In the genomic region with DNA sequence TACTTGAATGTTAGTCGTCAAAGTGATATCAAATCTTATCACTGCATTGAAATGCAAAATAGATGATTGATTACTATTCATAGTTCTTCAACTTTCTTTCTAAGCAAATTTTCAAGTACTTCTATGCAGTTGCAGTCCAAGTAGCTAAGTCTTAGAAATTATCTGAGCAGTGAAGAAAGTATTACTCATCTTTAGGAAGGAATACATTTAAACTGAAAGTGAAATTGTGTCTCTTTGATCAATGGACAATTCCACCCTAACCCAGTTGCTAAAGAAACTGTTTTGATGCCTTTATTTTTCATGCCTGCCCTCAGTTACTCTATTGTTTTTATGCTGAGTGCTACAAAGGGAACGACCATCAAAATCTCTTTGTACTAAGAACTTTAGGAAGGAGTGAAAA, we compare ENCODE assay signal across 21 cellular contexts.
DNase-seq lines count a peak whose midpoint lies in the region; ATAC-seq and TF ChIP-seq lines count a peak whose summit lies in the region.
"Had no signal": no experiment of that assay in that cellular context is flagged by ENCODE, and none has a peak within 500 bp of the region (broad histone marks: within the 10 kb centered on the region; RNA-seq: fewer than 3 reads in every experiment).

No MANE protein-coding gene starts in this region.

- ATAC-seq in GM18511 (IDR thresholded peaks at IDR 0.05; ENCODE audit: unreplicated experiment) (peak; percentile 59), left colon (no peak)
- ATAC-seq: gastrocnemius medialis, HCT116 had no signal

- TF ChIP-seq CTCF in cardiac fibroblast (IDR thresholded peaks at IDR 0.05; ENCODE audit: low read depth, low read length) = no peak
- no peak for TF ChIP-seq CTCF in testis (IDR thresholded peaks at IDR 0.05)

- no peak overlapping the region for H2BK120ac ChIP-seq in mesenchymal stem cell (ENCODE audit: low read depth, low read length)

- TF ChIP-seq POLR2A in testis (IDR thresholded peaks at IDR 0.05) = no peak

- H3K9ac ChIP-seq in mesenchymal stem cell (ENCODE audit: low read length) = peak overlapping the region; percentile 28

- H3K9me3 ChIP-seq in mesenchymal stem cell (ENCODE audit: control insufficient read depth, low read length) (no peaks in the 10 kb centered on the region), testis (no peaks in the 10 kb centered on the region)
- H3K9me3 ChIP-seq: BE2C, gastrocnemius medialis, uterus had no signal

- H3K18ac ChIP-seq in mesenchymal stem cell (ENCODE audit: low read depth in 1 of 2, low read length in 2 of 2) = no peak overlapping the region

- H2AFZ ChIP-seq in mesenchymal stem cell (ENCODE audit: low read depth, low read length) = no peak overlapping the region

- H3K27me3 ChIP-seq in mesenchymal stem cell (ENCODE audit: control insufficient read depth in 1 of 2, insufficient read depth in 1 of 2, low read length in 2 of 2) (no peaks in the 10 kb centered on the region), testis (no peaks in the 10 kb centered on the region)
- H3K27me3 ChIP-seq: BE2C, gastrocnemius medialis, stomach, uterus had no signal

- H3K79me1 ChIP-seq in mesenchymal stem cell (replicated peaks; ENCODE audit: low read length, poor library complexity, severe bottlenecking) = no peaks in the 10 kb centered on the region

- H3K27ac ChIP-seq in mesenchymal stem cell (ENCODE audit: low read length, poor library complexity, severe bottlenecking) (no peak overlapping the region), testis (no peak overlapping the region)
- H3K27ac ChIP-seq: gastrocnemius medialis, HL-60, stomach, uterus had no signal

- no peak overlapping the region for H2BK15ac ChIP-seq in mesenchymal stem cell (ENCODE audit: low read depth, poor library complexity, severe bottlenecking)

- no peak overlapping the region for H3K23ac ChIP-seq in mesenchymal stem cell (ENCODE audit: low read length in 2 of 2)

- no peak overlapping the region for H2BK12ac ChIP-seq in mesenchymal stem cell (ENCODE audit: low read length in 2 of 2)

- H2BK5ac ChIP-seq in mesenchymal stem cell (ENCODE audit: low read depth, low read length, poor library complexity, severe bottlenecking) = no peak overlapping the region

- no peak overlapping the region for H3K4ac ChIP-seq in mesenchymal stem cell (ENCODE audit: low read depth in 1 of 2, low read length in 2 of 2)

- H3K36me3 ChIP-seq in mesenchymal stem cell (ENCODE audit: control insufficient read depth in 1 of 2, insufficient read depth in 2 of 2, low read depth in 1 of 2, low read length in 2 of 2) (no peaks in the 10 kb centered on the region), testis (ENCODE audit: low read depth, missing control alignments) (no peaks in the 10 kb centered on the region)
- H3K36me3 ChIP-seq: BE2C, gastrocnemius medialis, stomach, uterus had no signal

- no peak overlapping the region for H3K4me3 ChIP-seq in cardiac fibroblast (replicated peaks in 1 of 2; ENCODE audit: low read depth in 2 of 2, low read length in 2 of 2)
- peak overlapping the region in 1 of 2 experiments; percentile 36 for H3K4me3 ChIP-seq in mesenchymal stem cell (ENCODE audit: insufficient read depth in 1 of 2, low read depth in 1 of 2, low read length in 2 of 2)
- no peak overlapping the region for H3K4me3 ChIP-seq in testis
- H3K4me3 ChIP-seq: gastrocnemius medialis, stomach, uterus had no signal

- H3K14ac ChIP-seq in mesenchymal stem cell (ENCODE audit: low read length in 2 of 2) = no peak overlapping the region

- H2AK5ac ChIP-seq in mesenchymal stem cell (ENCODE audit: low read length, severe bottlenecking) = no peak overlapping the region

- H3K4me2 ChIP-seq in mesenchymal stem cell (ENCODE audit: low read length, poor library complexity, severe bottlenecking) = no peak overlapping the region

- no CpG with 5 or more reads among the region's 2 CpGs for WGBS in mesenchymal stem cell
- 61% methylated on average over 2 of the region's 2 CpGs for WGBS in testis, 2 donors

- H3K4me1 ChIP-seq in mesenchymal stem cell (ENCODE audit: control insufficient read depth, insufficient read depth, low read depth, low read length) = no peaks in the 10 kb centered on the region
- H3K4me1 ChIP-seq in testis = no peaks in the 10 kb centered on the region
- H3K4me1 ChIP-seq: gastrocnemius medialis, stomach, uterus had no signal

- no peak overlapping the region for H4K8ac ChIP-seq in mesenchymal stem cell (ENCODE audit: low read length)

- H4K91ac ChIP-seq in mesenchymal stem cell (ENCODE audit: low read length) = no peak overlapping the region

- DNase-seq in LHCN-M2 (ENCODE audit: low read depth) = peak; percentile 10
- DNase-seq in cardiac fibroblast (ENCODE audit: low read depth in 2 of 2) = peak; percentile 23 to 31
- DNase-seq in mesenchymal stem cell = peak; percentile 32
- DNase-seq in testis = no peak
- DNase-seq in left colon = no peak
- no peak for DNase-seq in DMS79 (lab: John Stamatoyannopoulos, UW)
- no peak for DNase-seq in middle frontal gyrus (ENCODE audit: extremely low spot score, low spot score)
- DNase-seq: activated CD4-positive, CD25-positive, alpha-beta regulatory T cell; activated effector memory CD4-positive, alpha-beta T cell treated with anti-CD3 and anti-CD28 coated beads, Interleukin-2, amount 50 U/mL, for 16 hours; aorta; BE2C; gastrocnemius medialis; Kasumi-1; NCI-H2029; NCI-H526 treated with DMSO at 0.1 percent for 48 hours; stomach; T-helper 1 cell; uterus had no signal

- intact Hi-C loops in testis (cut with DNase I; ENCODE audit: low total_unique reads) (no loop called here), left colon (cut with DNase I, micrococcal nuclease) (no loop called here)

Comparison
In these comparisons a context has a peak if more than half of its experiments do, and no peak if none do; other contexts are left out.
1. DNase-seq: peak in LHCN-M2 (single experiment), cardiac fibroblast (2 of 2) and mesenchymal stem cell (single experiment); none in testis (single experiment), left colon (0 of 2), DMS79 (single experiment) and middle frontal gyrus (single experiment).